Comparison of ENCODE assay signal across 19 cellular contexts in the genomic region with DNA sequence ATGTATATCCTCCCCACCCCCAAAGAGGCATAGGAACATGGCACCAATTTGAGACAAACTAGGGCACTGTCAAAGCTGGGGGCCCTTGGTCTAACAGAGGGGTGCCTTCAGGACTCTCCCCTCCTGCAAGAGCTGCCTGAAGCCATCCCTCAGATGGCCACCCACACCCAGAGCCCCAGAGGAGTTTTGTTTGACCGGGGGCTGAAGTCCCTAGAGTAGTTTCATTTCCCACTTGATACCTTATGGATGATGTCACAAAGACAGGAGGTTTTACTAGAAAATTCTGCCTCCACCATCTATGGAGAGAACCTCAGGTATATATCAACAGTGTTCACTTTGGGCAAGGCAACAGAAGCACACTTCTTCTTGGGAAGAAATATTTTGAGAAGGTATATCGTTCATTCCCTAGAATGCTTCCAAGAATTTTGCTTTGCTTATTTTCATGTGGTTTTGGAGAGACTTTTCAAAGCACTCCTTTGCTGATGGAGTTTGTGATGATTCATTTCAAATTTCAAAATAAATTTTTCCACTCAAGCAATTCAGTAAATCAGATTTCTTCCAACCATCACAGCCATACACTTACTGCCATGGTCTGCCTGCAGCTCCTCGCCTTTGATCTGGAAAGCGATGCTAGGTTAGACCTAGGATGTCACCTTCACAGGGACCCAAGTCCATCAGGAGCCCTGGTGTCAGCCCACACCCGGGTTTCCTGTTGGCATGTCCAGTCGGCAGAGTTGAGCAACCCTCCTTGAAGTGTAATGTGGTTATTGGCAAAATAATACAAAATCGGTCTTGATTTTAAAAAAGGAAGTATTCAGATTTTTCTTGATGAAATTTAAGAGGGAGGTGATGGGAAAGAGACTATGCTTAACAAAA.
"Had no signal": no experiment of that assay in that cellular context is flagged by ENCODE, and none has a peak within 500 bp of the region (broad histone marks: within the 10 kb centered on the region; RNA-seq: fewer than 3 reads in every experiment).

No MANE protein-coding gene starts in this region.

- H3K27ac ChIP-seq: ascending aorta, coronary artery, thoracic aorta, upper lobe of right lung had no signal

- H3K4me3 ChIP-seq: ascending aorta, coronary artery, mucosa of descending colon, smooth muscle cell, thoracic aorta, upper lobe of right lung had no signal

- H3K4me1 ChIP-seq: ascending aorta had no signal

- DNase-seq: activated CD4-positive, CD25-positive, alpha-beta regulatory T cell treated with anti-CD3 and anti-CD28 coated beads, Interleukin-2, amount 50 U/mL, for 72 hours; activated naive CD4-positive, alpha-beta T cell treated with anti-CD3 and anti-CD28 coated beads for 36 hours; activated naive CD8-positive, alpha-beta T cell treated with anti-CD3 and anti-CD28 coated beads, Interleukin-2, amount 50 U/mL, for 24 hours; central memory CD4-positive, alpha-beta T cell; foreskin fibroblast; hippocampal formation; left ventricle myocardium superior; mucosa of descending colon; naive thymus-derived CD4-positive, alpha-beta T cell; right cardiac atrium; stimulated activated naive CD8-positive, alpha-beta T cell treated with anti-CD3 and anti-CD28 coated beads, Interleukin-15, amount 100 ng/mL, for 72 hours; T-cell; T1000; upper lobe of right lung had no signal

- H3K9me3 ChIP-seq: ascending aorta, mucosa of descending colon, thoracic aorta, upper lobe of right lung had no signal

- H3K4me2 ChIP-seq: smooth muscle cell had no signal

- ATAC-seq: activated naive CD8-positive, alpha-beta T cell treated with anti-CD3 and anti-CD28 coated beads, Interleukin-2, amount 50 U/mL, for 24 hours; esophagus mucosa; left ventricle myocardium superior; mucosa of descending colon; naive thymus-derived CD4-positive, alpha-beta T cell; right cardiac atrium; stimulated activated naive CD8-positive, alpha-beta T cell treated with anti-CD3 and anti-CD28 coated beads, Interleukin-15, amount 100 ng/mL, for 72 hours; T-cell; upper lobe of right lung had no signal

- H3K27me3 ChIP-seq: ascending aorta, upper lobe of right lung had no signal

- H3K36me3 ChIP-seq: ascending aorta, thoracic aorta, upper lobe of right lung had no signal
